In genomic region chr12:53006810-53007742, GRCh38 we compare ENCODE assay signal across 1 cellular context.
TF ChIP-seq lines count a peak whose summit lies in the region.

No MANE protein-coding gene starts in this region.

TF ChIP-seq in GM12878, 131 proteins besides CTCF, POLR2A, EP300 and RAD21 (continued from another document and continues in another):
- TF ChIP-seq RUNX3 (IDR thresholded peaks at IDR 0.05; ENCODE audit: low read length) (no peak), ATF3 (IDR thresholded peaks at IDR 0.05; ENCODE audit: borderline replicate concordance, extremely low read depth, low read depth, low read length) (no peak), WRNIP1 (IDR thresholded peaks at IDR 0.05; ENCODE audit: borderline replicate concordance, low read depth, low read length) (no peak), CEBPB (IDR thresholded peaks at IDR 0.05; ENCODE audit: borderline replicate concordance in 1 of 2, low read depth in 2 of 2, low read length in 2 of 2) (no peak), ZZZ3 (IDR thresholded peaks at IDR 0.05; ENCODE audit: control insufficient read depth, insufficient read length, low read depth) (no peak), ESRRA (IDR thresholded peaks at IDR 0.05; ENCODE audit: low read length) (no peak), BMI1 (IDR thresholded peaks at IDR 0.05; ENCODE audit: borderline replicate concordance) (no peak), USF2 (IDR thresholded peaks at IDR 0.05; ENCODE audit: borderline replicate concordance, low read depth, low read length) (no peak), ZBTB11 (CRISPR knock-in tag; IDR thresholded peaks at IDR 0.05) (no peak), SP1 (IDR thresholded peaks at IDR 0.05; ENCODE audit: low read depth, low read length) (no peak), ZNF592 (IDR thresholded peaks at IDR 0.05) (no peak), ZNF687 (IDR thresholded peaks at IDR 0.05) (no peak), ATF2 (IDR thresholded peaks at IDR 0.05; ENCODE audit: low read length) (no peak), FOXM1 (IDR thresholded peaks at IDR 0.05; ENCODE audit: low read depth, low read length) (no peak), PRDM15 (CRISPR knock-in tag; IDR thresholded peaks at IDR 0.05) (no peak), BRCA1 (IDR thresholded peaks at IDR 0.05; ENCODE audit: low read depth, low read length) (no peak), YY1 (IDR thresholded peaks at IDR 0.05; ENCODE audit: low read depth, low read length) (no peak), NR2C2 (IDR thresholded peaks at IDR 0.05; ENCODE audit: borderline replicate concordance, control insufficient read depth, insufficient read length, low read depth) (no peak), TCF7 (IDR thresholded peaks at IDR 0.05; ENCODE audit: borderline replicate concordance) (no peak), HDAC2 (IDR thresholded peaks at IDR 0.05) (no peak; the same call in 1 of the 2 replicates), ZNF217 (IDR thresholded peaks at IDR 0.05) (no peak), CBFB (IDR thresholded peaks at IDR 0.05; ENCODE audit: low read depth) (no peak; the same call in 1 of the 2 replicates), HDGF (IDR thresholded peaks at IDR 0.05) (peak; percentile 51; the same call in 1 of the 2 replicates), NFIC (IDR thresholded peaks at IDR 0.05; ENCODE audit: low read depth, low read length) (peak; percentile 40; the same call in 1 of the 2 replicates), ZBTB4 (CRISPR knock-in tag; IDR thresholded peaks at IDR 0.05) (no peak), CHD2 (IDR thresholded peaks at IDR 0.05; ENCODE audit: borderline replicate concordance, low read depth, low read length) (no peak), CBX5 (IDR thresholded peaks at IDR 0.05; ENCODE audit: low read depth) (no peak), E2F4 (IDR thresholded peaks at IDR 0.05; ENCODE audit: low read depth, low read length) (no peak), SRF (IDR thresholded peaks at IDR 0.05; ENCODE audit: low read depth in 2 of 2, low read length in 2 of 2) (no peak), JUND (IDR thresholded peaks at IDR 0.05; ENCODE audit: low read depth, low read length) (no peak), KLF5 (IDR thresholded peaks at IDR 0.05; ENCODE audit: partially characterized antibody) (no peak), YBX1 (IDR thresholded peaks at IDR 0.05) (no peak), RELA (IDR thresholded peaks at IDR 0.05; ENCODE audit: borderline replicate concordance, partially characterized antibody) (no peak), MEF2B (IDR thresholded peaks at IDR 0.05; ENCODE audit: partially characterized antibody, poor library complexity, severe bottlenecking) (peak; percentile 2), POLR2AphosphoS5 (IDR thresholded peaks at IDR 0.05; ENCODE audit: low read length) (peak; percentile 42)
